In genomic region chr11:11977206-11977938, GRCh38 we compare ENCODE assay signal across 9 cellular contexts. TPM values are rescaled to one million over a fixed set of nuclear protein-coding genes. Genes with fewer than 3 reads are reported as not detected.
A peak's percentile ranks its signal among the peaks of the same experiment; 100 is the strongest.
DNase-seq lines count a peak whose midpoint lies in the region; ATAC-seq lines count a peak whose summit lies in the region.
"Had no signal": no experiment of that assay in that cellular context is flagged by ENCODE, and none has a peak within 500 bp of the region (broad histone marks: within the 10 kb centered on the region; RNA-seq: fewer than 3 reads in every experiment).

No MANE protein-coding gene starts in this region.

- no peak for ATAC-seq in GM18870 (IDR thresholded peaks at IDR 0.05; ENCODE audit: unreplicated experiment)
- no peak for ATAC-seq in GM19455 (IDR thresholded peaks at IDR 0.05; ENCODE audit: unreplicated experiment)

- H3K36me3 ChIP-seq in MG63 = peaks cover 66% of the 10 kb centered on the region

- DNase-seq in 8988T (peak; percentile 84), MG63 (peak; percentile 94), ecto neural progenitor cell (ENCODE audit: low spot score) (peak; percentile 33), medulla oblongata (ENCODE audit: extremely low spot score) (peak; percentile 42), GM19238 (ENCODE audit: insufficient read length, low spot score) (no peak), NCI-H2081 (lab: John Stamatoyannopoulos, UW) (no peak)
- DNase-seq: activated naive CD8-positive, alpha-beta T cell treated with anti-CD3 and anti-CD28 coated beads for 36 hours had no signal

- peaks cover 14% of the 10 kb centered on the region for H3K9me3 ChIP-seq in MG63

- H3K27me3 ChIP-seq in MG63 = no peaks in the 10 kb centered on the region

- H3K4me3 ChIP-seq in MG63 = no peak overlapping the region

RNA-seq across cellular contexts. Expression of gene DKK3, which starts 31.1 kb away (rescaled TPM):
- 228 and 269 TPM in 2 replicates for total RNA-seq in MG63 (2014; rRNA removed; shearing (Covaris generic); ENCODE audit: low replicate concordance)

Comparison
In these comparisons a context has a peak if more than half of its experiments do, and no peak if none do; other contexts are left out.
1. DNase-seq: peak in 8988T (single experiment), MG63 (single experiment), ecto neural progenitor cell (single experiment) and medulla oblongata (single experiment); none in GM19238 (single experiment) and NCI-H2081 (0 of 2).